19 cellular contexts compared by ENCODE assay signal in the genomic region with DNA sequence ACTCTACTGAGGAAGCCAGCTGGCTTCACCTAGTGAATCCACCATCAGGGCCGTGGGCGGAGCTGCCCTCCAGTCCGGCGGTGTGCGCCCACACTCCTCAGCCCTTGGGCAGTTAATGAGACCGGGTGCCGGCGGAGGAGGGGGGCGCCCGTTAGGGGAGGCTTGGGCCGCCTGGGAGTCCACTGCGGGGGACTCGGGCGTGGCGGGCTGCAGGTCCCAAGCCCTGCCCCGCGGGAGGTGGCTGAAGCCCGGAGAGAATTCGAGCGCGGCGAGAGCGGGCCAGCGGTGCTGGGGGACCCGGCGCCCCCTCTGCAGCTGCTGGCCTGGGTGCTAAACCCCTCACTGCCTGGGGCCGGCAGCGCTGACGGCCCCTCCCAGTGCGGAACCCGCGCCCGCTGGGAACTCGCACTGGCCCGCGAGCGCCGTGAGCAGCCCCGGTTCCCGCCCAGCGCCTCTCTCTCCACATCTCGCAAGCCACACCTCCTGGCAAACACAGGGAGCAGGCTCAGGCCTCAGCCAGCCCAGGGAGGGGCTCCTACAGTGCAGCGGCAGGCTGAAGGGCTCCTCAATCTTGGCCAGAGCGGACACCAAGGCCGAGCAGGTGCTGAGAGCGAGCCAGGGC.
"Had no signal": no experiment of that assay in that cellular context is flagged by ENCODE, and none has a peak within 500 bp of the region (broad histone marks: within the 10 kb centered on the region; RNA-seq: fewer than 3 reads in every experiment).

No MANE protein-coding gene starts in this region.

- H3K9me3 ChIP-seq: SK-N-SH had no signal

- H3K27ac ChIP-seq: HL-60, RWPE1 had no signal

- ATAC-seq: Panc1 had no signal

- H3K4me3 ChIP-seq: MG63 had no signal

- DNase-seq: KG1, MG63, NCI-H1092, NCI-H1436 treated with DMSO at 0.1 percent for 48 hours, NCI-H1694, NCI-H187 treated with DMSO at 0.1 percent for 48 hours, NCI-H2029 treated with DMSO at 0.1 percent for 48 hours, NCI-H2171 treated with DMSO at 0.1 percent for 48 hours, NCI-H345, NCI-H446 treated with DMSO at 0.1 percent for 48 hours, NCI-H524 treated with DMSO at 0.1 percent for 48 hours, NCI-H774, SHP77, SK-N-SH, SW 1271 had no signal

- FAIRE-seq: HTR-8/SVneo had no signal

- H3K27me3 ChIP-seq: MG63 had no signal

- H3K9me2 ChIP-seq: SK-N-SH had no signal

- H3K36me3 ChIP-seq: MG63 had no signal

- H3K4me2 ChIP-seq: SK-N-SH had no signal

- H3K9ac ChIP-seq: SK-N-SH had no signal
